In genomic region chr12:57452181-57452936, GRCh38 we compare ENCODE assay signal across 8 cellular contexts. TPM values are rescaled to one million over a fixed set of nuclear protein-coding genes. Genes with fewer than 3 reads are reported as not detected.
DNase-seq lines count a peak whose midpoint lies in the region; ATAC-seq and TF ChIP-seq lines count a peak whose summit lies in the region.

No MANE protein-coding gene starts in this region.

- no peaks in the 10 kb centered on the region for H3K9me3 Mint-ChIP-seq in activated naive CD4-positive, alpha-beta T cell treated with anti-CD3 and anti-CD28 coated beads, Interleukin-2, amount 10 ng/mL, durations not matched to agents 7 days and 5 days

- CTCF ChIA-PET in activated naive CD4-positive, alpha-beta T cell treated with anti-CD3 and anti-CD28 coated beads, Interleukin-2, amount 10 ng/mL, durations not matched to agents 7 days and 5 days (lab: Charles Lee) = interaction anchor here (0.6 to 7.1 kb wide), 37 partner anchors 8 to 266 kb away, joined by 3 to 90 read pairs (median 4); partner anchors contain the start of genes INHBC, NXPH4 and STAC3

- peaks cover 48% of the 10 kb centered on the region for H3K27me3 Mint-ChIP-seq in activated naive CD4-positive, alpha-beta T cell treated with anti-CD3 and anti-CD28 coated beads, Interleukin-2, amount 10 ng/mL, durations not matched to agents 7 days and 5 days

- no peak for TF ChIP-seq CTCF in cardiac fibroblast (IDR thresholded peaks at IDR 0.05; ENCODE audit: low read depth, low read length)

- DNase-seq in DMS 273 (lab: John Stamatoyannopoulos, UW; ENCODE audit: unreplicated experiment) = peak; percentile 90
- DNase-seq in LHCN-M2 (ENCODE audit: low read depth) = peak; percentile 79
- DNase-seq in cardiac fibroblast (ENCODE audit: low read depth in 2 of 2) = peak; percentile 86 to 91
- peak; percentile 65 for DNase-seq in middle frontal gyrus (ENCODE audit: extremely low spot score, low spot score)
- DNase-seq in NCI-H1092 treated with DMSO at 0.1 percent for 48 hours (lab: John Stamatoyannopoulos, UW) = no peak
- DNase-seq in left colon = no peak
- no peak for DNase-seq in activated naive CD4-positive, alpha-beta T cell treated with anti-CD3 and anti-CD28 coated beads, Interleukin-2, amount 10 ng/mL, durations not matched to agents 7 days and 5 days

- intact Hi-C loops in left colon (cut with DNase I, micrococcal nuclease) = loop anchor here in 1 of 2 donors (5.0 kb wide), 1 partner anchor 145 kb away; no protein-coding TSS in a partner anchor

- H3K27ac Mint-ChIP-seq in activated naive CD4-positive, alpha-beta T cell treated with anti-CD3 and anti-CD28 coated beads, Interleukin-2, amount 10 ng/mL, durations not matched to agents 7 days and 5 days = no peak overlapping the region

- peaks cover 18% of the 10 kb centered on the region for H3K4me1 Mint-ChIP-seq in activated naive CD4-positive, alpha-beta T cell treated with anti-CD3 and anti-CD28 coated beads, Interleukin-2, amount 10 ng/mL, durations not matched to agents 7 days and 5 days

- no peak for ATAC-seq in left colon
- no peak for ATAC-seq in HG03378 (IDR thresholded peaks at IDR 0.05; ENCODE audit: unreplicated experiment)

- no peak overlapping the region for H3K4me3 Mint-ChIP-seq in activated naive CD4-positive, alpha-beta T cell treated with anti-CD3 and anti-CD28 coated beads, Interleukin-2, amount 10 ng/mL, durations not matched to agents 7 days and 5 days

- no peak overlapping the region for H3K4me3 ChIP-seq in cardiac fibroblast (replicated peaks in 1 of 2; ENCODE audit: low read depth in 2 of 2, low read length in 2 of 2)

- no peaks in the 10 kb centered on the region for H3K36me3 Mint-ChIP-seq in activated naive CD4-positive, alpha-beta T cell treated with anti-CD3 and anti-CD28 coated beads, Interleukin-2, amount 10 ng/mL, durations not matched to agents 7 days and 5 days

RNA-seq across cellular contexts. Expression of gene INHBE, which starts 2.7 kb away (rescaled TPM):
- total RNA-seq in LHCN-M2 (2014; rRNA removed) = 0.26 and 0.40 TPM in 2 replicates
- 0.12 TPM for polyA plus RNA-seq in LHCN-M2 (2012)
- not detected for total RNA-seq in left colon

RNA-seq across cellular contexts. Expression of gene GLI1, which starts 7.2 kb away (rescaled TPM):
- total RNA-seq in LHCN-M2 (2014; rRNA removed) (1.1 and 1.2 TPM in 2 replicates), left colon (1 to 10 TPM; 1.8 to 1.9 TPM)
- 4.4 TPM for polyA plus RNA-seq in LHCN-M2 (2012)

RNA-seq across cellular contexts. Expression of gene INHBC, which starts 17.8 kb away (rescaled TPM):
- total RNA-seq in LHCN-M2 (2014; rRNA removed) = not detected in 2 replicates
- polyA plus RNA-seq in LHCN-M2 (2012) = not detected
- not detected for total RNA-seq in left colon

RNA-seq across cellular contexts. Expression of gene R3HDM2, which starts 21.5 kb away (rescaled TPM):
- total RNA-seq in LHCN-M2 (2014; rRNA removed) (16.5 and 16.6 TPM in 2 replicates), left colon (10 to 100 TPM; 62.5 to 62.8 TPM)
- 16.4 TPM for polyA plus RNA-seq in LHCN-M2 (2012)

RNA-seq across cellular contexts. Expression of gene ARHGAP9, which starts 27.3 kb away (rescaled TPM):
- total RNA-seq in LHCN-M2 (2014; rRNA removed) = 0.23 TPM in 1 of 2 replicates, not detected in the other
- polyA plus RNA-seq in LHCN-M2 (2012) = 0.21 TPM
- total RNA-seq in left colon = 10 to 100 TPM in 1 of 2 donors, 1 to 10 TPM in 1; 6.4 to 11.4 TPM

Comparison
In these comparisons a context has a peak if more than half of its experiments do, and no peak if none do; other contexts are left out.
1. DNase-seq: peak in DMS 273 (single experiment), LHCN-M2 (single experiment), cardiac fibroblast (2 of 2) and middle frontal gyrus (single experiment); none in NCI-H1092 treated with DMSO at 0.1 percent for 48 hours (single experiment), left colon (0 of 2) and activated naive CD4-positive, alpha-beta T cell treated with anti-CD3 and anti-CD28 coated beads, Interleukin-2, amount 10 ng/mL, durations not matched to agents 7 days and 5 days (single experiment).